Comparison of ENCODE assay signal across 8 cellular contexts in the genomic region with DNA sequence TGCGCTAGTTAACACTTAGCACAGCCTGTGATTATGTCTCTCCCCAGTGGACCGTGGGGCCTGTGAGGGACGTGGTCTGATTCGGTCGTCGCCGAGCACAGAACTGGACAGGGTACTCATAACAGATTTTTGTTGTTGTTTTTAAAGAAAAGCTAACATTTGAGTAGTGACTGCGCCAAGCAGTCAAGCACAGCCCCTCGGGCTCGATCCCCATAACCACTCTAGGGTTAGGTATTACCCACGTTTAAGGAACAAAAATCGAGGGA. TPM values are rescaled to one million over a fixed set of nuclear protein-coding genes. Genes with fewer than 3 reads are reported as not detected.
DNase-seq lines count a peak whose midpoint lies in the region; ATAC-seq, FAIRE-seq and TF ChIP-seq lines count a peak whose summit lies in the region.

No MANE protein-coding gene starts in this region.

- H3K36me3 Mint-ChIP-seq in Caco-2 (ENCODE audit: insufficient read depth, unreplicated experiment) (peaks cover 57% of the 10 kb centered on the region), osteocyte (ENCODE audit: unreplicated experiment) (peaks cover 11% of the 10 kb centered on the region)

- H3K27me3 Mint-ChIP-seq in Caco-2 (ENCODE audit: insufficient read depth, unreplicated experiment) (no peaks in the 10 kb centered on the region), osteocyte (ENCODE audit: unreplicated experiment) (no peaks in the 10 kb centered on the region)

- peaks cover 25% of the 10 kb centered on the region for H3K79me2 ChIP-seq in OCI-LY1 (ENCODE audit: insufficient read depth, low read length)
- peaks cover 25% of the 10 kb centered on the region for H3K79me2 ChIP-seq in endothelial cell of umbilical vein (ENCODE audit: control insufficient read depth, insufficient read depth, low read length)

- no peaks in the 10 kb centered on the region for H3F3A ChIP-seq in OCI-LY1 (ENCODE audit: insufficient read depth, low read length)

- CTCF ChIA-PET in Caco-2 (lab: Charles Lee) (interaction anchor here (0.8 to 1.1 kb wide), 2 partner anchors 13 to 19 kb away, joined by 4 to 7 read pairs; no protein-coding TSS in a partner anchor), endothelial cell of umbilical vein (lab: Charles Lee) (interaction anchor here (0.8 to 1.8 kb wide), 6 partner anchors 15 to 128 kb away, joined by 3 to 15 read pairs (median 4); partner anchors contain the start of genes FUZ and MED25)

- POLR2A ChIA-PET in Caco-2 (lab: Charles Lee), result interaction anchor here (0.6 to 1.7 kb wide), 9 partner anchors 15 to 1227 kb away, joined by 3 to 17 read pairs (median 6); partner anchors contain the start of genes AP2A1 and SCAF1
- POLR2A ChIA-PET in endothelial cell of umbilical vein (lab: Charles Lee), result interaction anchor here (0.6 to 1.2 kb wide), 2 partner anchors 19 to 79 kb away, joined by 5 to 6 read pairs; no protein-coding TSS in a partner anchor

- no peaks in the 10 kb centered on the region for H3K9me2 ChIP-seq in OCI-LY1 (ENCODE audit: low read depth, low read length)

- H3K27me3 ChIP-seq in Caco-2 (replicated peaks; ENCODE audit: control insufficient read depth, insufficient read depth, low read length) (no peaks in the 10 kb centered on the region), OCI-LY1 (ENCODE audit: insufficient read depth, low read length) (no peaks in the 10 kb centered on the region), endothelial cell of umbilical vein (ENCODE audit: control insufficient read depth in 2 of 2, insufficient read depth in 2 of 2, low read length in 2 of 2) (no peaks in the 10 kb centered on the region)

- H3K9me3 Mint-ChIP-seq in Caco-2 (ENCODE audit: unreplicated experiment) (peaks cover 16% of the 10 kb centered on the region), osteocyte (ENCODE audit: unreplicated experiment) (peaks cover 6% of the 10 kb centered on the region)

- peak overlapping the region; percentile 92 for H3K27ac ChIP-seq in OCI-LY1 (ENCODE audit: low read depth, low read length, poor library complexity, severe bottlenecking)
- H3K27ac ChIP-seq in endothelial cell of umbilical vein (ENCODE audit: insufficient read depth, low read depth, low read length), result no peak overlapping the region

- ATAC-seq in GM19324 (IDR thresholded peaks at IDR 0.05; ENCODE audit: low FRiP score, unreplicated experiment), result no peak

- no peaks in the 10 kb centered on the region for H3K9me1 ChIP-seq in endothelial cell of umbilical vein (replicated peaks; ENCODE audit: control insufficient read depth, extremely low read depth, insufficient read depth, low read length)

- H3K4me1 Mint-ChIP-seq in Caco-2 (ENCODE audit: low read depth, unreplicated experiment), result peaks cover 17% of the 10 kb centered on the region
- peaks cover 52% of the 10 kb centered on the region for H3K4me1 Mint-ChIP-seq in osteocyte (ENCODE audit: unreplicated experiment)

- H3K4me3 ChIP-seq in Caco-2 (ENCODE audit: low read depth, low read length), result peak overlapping the region; percentile 73
- peak overlapping the region; percentile 81 for H3K4me3 ChIP-seq in OCI-LY1 (ENCODE audit: low read depth, low read length, poor library complexity, severe bottlenecking)
- H3K4me3 ChIP-seq in endothelial cell of umbilical vein (replicated peaks in 1 of 3; ENCODE audit: insufficient read depth in 1 of 3, low read depth in 1 of 3, low read length in 3 of 3), result peak overlapping the region in 2 of 3 experiments; percentile 20 to 49

- TF ChIP-seq CTCF in Caco-2 (IDR thresholded peaks at IDR 0.05; ENCODE audit: insufficient read depth in 1 of 2, low read depth in 1 of 2, low read length in 1 of 2, severe bottlenecking in 1 of 2, unreplicated experiment in 1 of 2), result no peak
- TF ChIP-seq CTCF in OCI-LY1 (IDR thresholded peaks at IDR 0.05; ENCODE audit: low read length), result no peak
- TF ChIP-seq CTCF in endothelial cell of umbilical vein (IDR thresholded peaks at IDR 0.05; ENCODE audit: extremely low read depth in 1 of 2, insufficient read depth in 1 of 2, low read depth in 1 of 2, low read length in 2 of 2), result no peak
- TF ChIP-seq CTCF in osteocyte (IDR thresholded peaks at IDR 0.05), result no peak

- TF ChIP-seq POLR2A in endothelial cell of umbilical vein (IDR thresholded peaks at IDR 0.05; ENCODE audit: low read depth, low read length) (no peak), GM12892 (IDR thresholded peaks at IDR 0.05; ENCODE audit: low read depth, low read length) (no peak)

- no peak for DNase-seq in Caco-2
- DNase-seq in endothelial cell of umbilical vein (ENCODE audit: low read depth, low spot score), result no peak
- DNase-seq in osteocyte (ENCODE audit: extremely low spot score, unreplicated experiment), result no peak
- no peak for DNase-seq in activated effector memory CD4-positive, alpha-beta T cell treated with Interleukin-2 at 50 U/mL for 16 hours
- no peak for DNase-seq in amygdala (lab: John Stamatoyannopoulos, UW)
- no peak for DNase-seq in GM12892 (ENCODE audit: insufficient read length)

- no peaks in the 10 kb centered on the region for H3K9me3 ChIP-seq in Caco-2
- H3K9me3 ChIP-seq in OCI-LY1 (ENCODE audit: low read length), result 0 out of 2 replicates have a peak, but pooled peaks cover 3% of the 10 kb centered on the region
- H3K9me3 ChIP-seq in endothelial cell of umbilical vein (replicated peaks; ENCODE audit: control insufficient read depth, insufficient read depth, low read length), result no peaks in the 10 kb centered on the region

- H3K9ac ChIP-seq in OCI-LY1 (ENCODE audit: low read length) (peak overlapping the region; percentile 76; the same call in 1 of the 2 replicates), endothelial cell of umbilical vein (replicated peaks; ENCODE audit: extremely low read depth, insufficient read depth, low read length) (no peak overlapping the region)

- H2AFZ ChIP-seq in OCI-LY1 (ENCODE audit: low read length) (no peak overlapping the region), endothelial cell of umbilical vein (ENCODE audit: low read depth, low read length) (no peak overlapping the region)

- H3K4me3 Mint-ChIP-seq in Caco-2 (ENCODE audit: unreplicated experiment) (peak overlapping the region; percentile 82), osteocyte (ENCODE audit: unreplicated experiment) (peak overlapping the region; percentile 87)

- peaks cover 1% of the 10 kb centered on the region; the same call in 1 of the 2 replicates for H3K36me3 ChIP-seq in Caco-2 (ENCODE audit: control insufficient read depth, insufficient read depth, low read length)
- H3K36me3 ChIP-seq in OCI-LY1 (ENCODE audit: insufficient read depth, low read length), result peaks cover 10% of the 10 kb centered on the region; the same call in 1 of the 2 replicates
- peaks cover 0 to 7% of the 10 kb centered on the region in 2 experiments for H3K36me3 ChIP-seq in endothelial cell of umbilical vein (ENCODE audit: control insufficient read depth in 2 of 2, extremely low read depth in 1 of 2, insufficient read depth in 2 of 2, low read length in 2 of 2)

- H3K27ac Mint-ChIP-seq in Caco-2 (ENCODE audit: unreplicated experiment) (peak overlapping the region; percentile 97), osteocyte (ENCODE audit: unreplicated experiment) (peak overlapping the region; percentile 98)

- H3K4me2 ChIP-seq in OCI-LY1 (ENCODE audit: low read length) (peak overlapping the region; percentile 74), endothelial cell of umbilical vein (ENCODE audit: insufficient read depth, low read length) (peak overlapping the region; percentile 72)

- H4K20me1 ChIP-seq in OCI-LY1 (ENCODE audit: insufficient read depth, low read length), result no peaks in the 10 kb centered on the region
- no peaks in the 10 kb centered on the region for H4K20me1 ChIP-seq in endothelial cell of umbilical vein (replicated peaks; ENCODE audit: control insufficient read depth, extremely low read depth, insufficient read depth, low read length)

- BruUV-seq in Caco-2 (replicated peaks; lab: Mats Ljungman, UMichigan), result no TSS peak
- BruUV-seq in endothelial cell of umbilical vein (replicated peaks; lab: Mats Ljungman, UMichigan), result no TSS peak

- FAIRE-seq in endothelial cell of umbilical vein (lab: Jason Lieb, UNC) (no peak), GM12892 (lab: Jason Lieb, UNC) (no peak)

- dilution Hi-C loops in endothelial cell of umbilical vein (cut with MboI; ENCODE audit: extremely low pct_ligation_motif_present, low sequenced_read_pairs), result no loop called here

- intact Hi-C loops in Caco-2 (cut with micrococcal nuclease; ENCODE audit: unreplicated experiment), result loop anchor here (1.0 to 5.0 kb wide), 3 partner anchors 19 to 83 kb away; partner anchors contain the start of genes AP2A1 and MED25
- intact Hi-C loops in endothelial cell of umbilical vein (cut with micrococcal nuclease), result loop anchor here (1.0 kb wide), 4 partner anchors 17 to 84 kb away; partner anchors contain the start of genes FUZ and PNKP

- H3K4me1 ChIP-seq in Caco-2 (peaks cover 14% of the 10 kb centered on the region), OCI-LY1 (ENCODE audit: insufficient read depth, low read length, severe bottlenecking) (peaks cover 41% of the 10 kb centered on the region), endothelial cell of umbilical vein (ENCODE audit: control insufficient read depth, extremely low read depth, insufficient read depth, low read length) (peaks cover 24% of the 10 kb centered on the region)

RNA-seq across cellular contexts. Expression of gene PTOV1, which starts 0.8 kb away (rescaled TPM):
- 209 and 224 TPM in 2 replicates for total RNA-seq in Caco-2 (2022)
- 184 and 187 TPM in 2 replicates for total RNA-seq in endothelial cell of umbilical vein
- polyA plus RNA-seq in endothelial cell of umbilical vein, result 116 and 125 TPM in 2 replicates
- polyA plus RNA-seq in endothelial cell of umbilical vein (2011; cell fraction: cytosol; rRNA removed), result 93.1 and 118 TPM in 2 replicates
- 257 and 302 TPM in 2 replicates for polyA plus RNA-seq in endothelial cell of umbilical vein (2011; cell fraction: nucleus; rRNA removed)
- 96.0 and 145 TPM in 2 replicates for polyA plus RNA-seq in endothelial cell of umbilical vein (2012)
- polyA minus RNA-seq in endothelial cell of umbilical vein, result 55.3 and 80.9 TPM in 2 replicates
- 56.8 TPM for polyA minus RNA-seq in endothelial cell of umbilical vein (2011; cell fraction: cytosol; rRNA and poly(A)+ RNA removed)
- polyA minus RNA-seq in endothelial cell of umbilical vein (2011; cell fraction: nucleus; rRNA and poly(A)+ RNA removed), result 61.0 and 83.2 TPM in 2 replicates
- 266 and 295 TPM in 2 replicates for total RNA-seq in osteocyte
- 44.7 TPM for polyA plus RNA-seq in GM12892 (2012; ENCODE audit: missing spikeins)

RNA-seq across cellular contexts. Expression of gene PNKP, which starts 17.2 kb away (rescaled TPM):
- 130 and 147 TPM in 2 replicates for total RNA-seq in Caco-2 (2022)
- total RNA-seq in endothelial cell of umbilical vein, result 112 and 114 TPM in 2 replicates
- polyA plus RNA-seq in endothelial cell of umbilical vein, result 39.4 and 48.4 TPM in 2 replicates
- polyA plus RNA-seq in endothelial cell of umbilical vein (2011; cell fraction: cytosol; rRNA removed), result 15.1 and 23.9 TPM in 2 replicates
- 204 and 217 TPM in 2 replicates for polyA plus RNA-seq in endothelial cell of umbilical vein (2011; cell fraction: nucleus; rRNA removed)
- polyA plus RNA-seq in endothelial cell of umbilical vein (2012), result 40.6 and 46.0 TPM in 2 replicates
- polyA minus RNA-seq in endothelial cell of umbilical vein, result 18.4 and 25.4 TPM in 2 replicates
- 20.7 TPM for polyA minus RNA-seq in endothelial cell of umbilical vein (2011; cell fraction: cytosol; rRNA and poly(A)+ RNA removed)
- 49.5 and 90.5 TPM in 2 replicates for polyA minus RNA-seq in endothelial cell of umbilical vein (2011; cell fraction: nucleus; rRNA and poly(A)+ RNA removed)
- total RNA-seq in osteocyte, result 68.3 and 76.4 TPM in 2 replicates
- polyA plus RNA-seq in GM12892 (2012; ENCODE audit: missing spikeins), result 38.9 TPM

RNA-seq across cellular contexts. Expression of gene AKT1S1, which starts 27.0 kb away (rescaled TPM):
- total RNA-seq in Caco-2 (2022) (64.6 and 77.6 TPM in 2 replicates), endothelial cell of umbilical vein (61.9 and 64.2 TPM in 2 replicates), osteocyte (59.7 and 61.2 TPM in 2 replicates)
- 68.3 and 76.8 TPM in 2 replicates for polyA plus RNA-seq in endothelial cell of umbilical vein
- polyA plus RNA-seq in endothelial cell of umbilical vein (2011; cell fraction: cytosol; rRNA removed), result 40.2 and 49.3 TPM in 2 replicates
- 59.7 and 65.1 TPM in 2 replicates for polyA plus RNA-seq in endothelial cell of umbilical vein (2011; cell fraction: nucleus; rRNA removed)
- 36.2 and 63.1 TPM in 2 replicates for polyA plus RNA-seq in endothelial cell of umbilical vein (2012)
- 20.8 and 26.9 TPM in 2 replicates for polyA minus RNA-seq in endothelial cell of umbilical vein
- polyA minus RNA-seq in endothelial cell of umbilical vein (2011; cell fraction: cytosol; rRNA and poly(A)+ RNA removed), result 41.1 TPM
- polyA minus RNA-seq in endothelial cell of umbilical vein (2011; cell fraction: nucleus; rRNA and poly(A)+ RNA removed), result 25.5 and 31.2 TPM in 2 replicates
- 11.7 TPM for polyA plus RNA-seq in GM12892 (2012; ENCODE audit: missing spikeins)

RNA-seq across cellular contexts. Expression of gene TBC1D17, which starts 27.3 kb away (rescaled TPM):
- total RNA-seq in Caco-2 (2022), result 55.3 and 56.5 TPM in 2 replicates
- total RNA-seq in endothelial cell of umbilical vein, result 36.1 and 39.3 TPM in 2 replicates
- 34.2 and 37.4 TPM in 2 replicates for polyA plus RNA-seq in endothelial cell of umbilical vein
- 25.8 and 33.1 TPM in 2 replicates for polyA plus RNA-seq in endothelial cell of umbilical vein (2011; cell fraction: cytosol; rRNA removed)
- 38.7 and 57.3 TPM in 2 replicates for polyA plus RNA-seq in endothelial cell of umbilical vein (2011; cell fraction: nucleus; rRNA removed)
- polyA plus RNA-seq in endothelial cell of umbilical vein (2012), result 31.3 and 35.6 TPM in 2 replicates
- polyA minus RNA-seq in endothelial cell of umbilical vein, result 18.3 and 23.3 TPM in 2 replicates
- polyA minus RNA-seq in endothelial cell of umbilical vein (2011; cell fraction: cytosol; rRNA and poly(A)+ RNA removed), result 11.8 TPM
- 16.7 and 21.3 TPM in 2 replicates for polyA minus RNA-seq in endothelial cell of umbilical vein (2011; cell fraction: nucleus; rRNA and poly(A)+ RNA removed)
- total RNA-seq in osteocyte, result 69.2 and 71.9 TPM in 2 replicates
- 31.9 TPM for polyA plus RNA-seq in GM12892 (2012; ENCODE audit: missing spikeins)

RNA-seq across cellular contexts. Expression of gene MED25, which starts 32.1 kb away (rescaled TPM):
- total RNA-seq in Caco-2 (2022), result 102 and 104 TPM in 2 replicates
- total RNA-seq in endothelial cell of umbilical vein, result 55.8 and 62.9 TPM in 2 replicates
- 28.3 and 31.7 TPM in 2 replicates for polyA plus RNA-seq in endothelial cell of umbilical vein
- 35.2 and 36.0 TPM in 2 replicates for polyA plus RNA-seq in endothelial cell of umbilical vein (2011; cell fraction: cytosol; rRNA removed)
- polyA plus RNA-seq in endothelial cell of umbilical vein (2011; cell fraction: nucleus; rRNA removed), result 89.2 and 105 TPM in 2 replicates
- polyA plus RNA-seq in endothelial cell of umbilical vein (2012), result 40.9 and 52.4 TPM in 2 replicates
- polyA minus RNA-seq in endothelial cell of umbilical vein, result 43.3 and 48.4 TPM in 2 replicates
- 25.2 TPM for polyA minus RNA-seq in endothelial cell of umbilical vein (2011; cell fraction: cytosol; rRNA and poly(A)+ RNA removed)
- 32.5 and 39.6 TPM in 2 replicates for polyA minus RNA-seq in endothelial cell of umbilical vein (2011; cell fraction: nucleus; rRNA and poly(A)+ RNA removed)
- total RNA-seq in osteocyte, result 56.1 and 58.1 TPM in 2 replicates
- 22.6 TPM for polyA plus RNA-seq in GM12892 (2012; ENCODE audit: missing spikeins)
